15 cellular contexts compared by ENCODE assay signal in genomic region chr5:139662617-139663016, GRCh38. TPM values are rescaled to one million over a fixed set of nuclear protein-coding genes. Genes with fewer than 3 reads are reported as not detected.
DNase-seq lines count a peak whose midpoint lies in the region; ATAC-seq, FAIRE-seq and TF ChIP-seq lines count a peak whose summit lies in the region.
"Had no signal": no experiment of that assay in that cellular context is flagged by ENCODE, and none has a peak within 500 bp of the region (broad histone marks: within the 10 kb centered on the region; RNA-seq: fewer than 3 reads in every experiment).

No MANE protein-coding gene starts in this region.

- no peak overlapping the region for H3K4ac ChIP-seq in neuronal stem cell (ENCODE audit: low read length)

- H4K91ac ChIP-seq in neuronal stem cell (ENCODE audit: low read depth, low read length, poor library complexity), result no peak overlapping the region

- no peaks in the 10 kb centered on the region for H3K36me3 Mint-ChIP-seq in brain

- TF ChIP-seq CTCF in left ventricle myocardium inferior (IDR thresholded peaks at IDR 0.05; ENCODE audit: borderline replicate concordance) (no peak), brain (conservative IDR thresholded peaks at IDR 0.05) (no peak)

- H3K27ac Mint-ChIP-seq in brain, result peak overlapping the region; percentile 42 to 98 (median 95)
- H3K27ac Mint-ChIP-seq: activated CD4-positive, alpha-beta T cell treated with anti-CD3 and anti-CD28 coated beads, Interleukin-2, amount 10 ng/mL, durations not matched to agents 7 days and 5 days had no signal

- H3K36me3 ChIP-seq in left ventricle myocardium inferior, result no peaks in the 10 kb centered on the region
- peaks cover 4 to 32% of the 10 kb centered on the region in 2 donors for H3K36me3 ChIP-seq in neuronal stem cell (replicated peaks in 1 of 2; ENCODE audit: control insufficient read depth in 2 of 2, insufficient read depth in 2 of 2, low read length in 2 of 2)

- H3K27me3 ChIP-seq in left ventricle myocardium inferior (ENCODE audit: low read depth) (no peaks in the 10 kb centered on the region), neuronal stem cell (ENCODE audit: control insufficient read depth in 3 of 3, insufficient read depth in 3 of 3, low read depth in 1 of 3, low read length in 3 of 3) (no peaks in the 10 kb centered on the region)

- H3K14ac ChIP-seq in neuronal stem cell (ENCODE audit: low read length), result no peak overlapping the region

- H3K9ac ChIP-seq in neuronal stem cell (ENCODE audit: low read depth, low read length, poor library complexity), result no peak overlapping the region

- H3K9me3 ChIP-seq in left ventricle myocardium inferior (replicated peaks) (no peaks in the 10 kb centered on the region), neuronal stem cell (replicated peaks in 1 of 2; ENCODE audit: control insufficient read depth in 2 of 2, insufficient read depth in 1 of 2, low read depth in 1 of 2, low read length in 2 of 2) (no peaks in the 10 kb centered on the region)
- H3K9me3 ChIP-seq: mucosa of descending colon had no signal

- intact Hi-C loops in left ventricle myocardium inferior (cut with micrococcal nuclease), result no loop called here
- intact Hi-C loops in left ventricle myocardium superior (cut with micrococcal nuclease), result no loop called here

- FAIRE-seq in H54 (lab: Jason Lieb, UNC), result no peak

- no peak overlapping the region for H2BK120ac ChIP-seq in neuronal stem cell (ENCODE audit: low read depth, low read length)

- peaks cover 15% of the 10 kb centered on the region for H3K79me1 ChIP-seq in neuronal stem cell (ENCODE audit: low read depth, low read length)

- no peak overlapping the region for H4K8ac ChIP-seq in neuronal stem cell (ENCODE audit: low read depth, low read length)

- TF ChIP-seq POLR2A in H54 (IDR thresholded peaks at IDR 0.05; ENCODE audit: low read depth, low read length), result no peak

- no peak overlapping the region for H3K4me3 Mint-ChIP-seq in brain
- H3K4me3 Mint-ChIP-seq: activated CD4-positive, alpha-beta T cell treated with anti-CD3 and anti-CD28 coated beads, Interleukin-2, amount 10 ng/mL, durations not matched to agents 7 days and 5 days had no signal

- H3K23ac ChIP-seq in neuronal stem cell (ENCODE audit: low read depth, low read length, poor library complexity), result no peak overlapping the region

- H3K18ac ChIP-seq in neuronal stem cell (ENCODE audit: low read length), result peak overlapping the region; percentile 9

- H2AFZ ChIP-seq in neuronal stem cell (ENCODE audit: low read length), result no peak overlapping the region

- H3K4me3 ChIP-seq in left ventricle myocardium inferior, result no peak overlapping the region
- H3K4me3 ChIP-seq in neuronal stem cell (ENCODE audit: low read length in 2 of 2), result no peak overlapping the region
- H3K4me3 ChIP-seq: mucosa of descending colon had no signal

- no peak overlapping the region for H2BK15ac ChIP-seq in neuronal stem cell (ENCODE audit: low read length)

- no peak for ATAC-seq in left ventricle myocardium superior
- no peak for ATAC-seq in GM19324 (IDR thresholded peaks at IDR 0.05; ENCODE audit: low FRiP score, unreplicated experiment)
- ATAC-seq: mucosa of descending colon had no signal

- no CpG with 5 or more reads among the region's 9 CpGs for WGBS in neuronal stem cell (ENCODE audit: extremely low coverage in 2 of 2, insufficient read length in 2 of 2, insufficient replicate concordance in 1 of 2), 2 donors

- in situ Hi-C loops in ACHN (cut with HindIII; ENCODE audit: low pct_ligation_motif_present, low pct_unique_long_range_greater_than_20kb, low sequenced_read_pairs), result no loop called here

- DNase-seq in left ventricle myocardium inferior (no peak), left ventricle myocardium superior (no peak), neuronal stem cell (ENCODE audit: low spot score) (no peak), anterior cingulate cortex (lab: John Stamatoyannopoulos, UW) (no peak), ACHN (no peak), H54 (ENCODE audit: insufficient read length, low spot score) (no peak)
- DNase-seq: activated CD4-positive, alpha-beta T cell treated with anti-CD3 and anti-CD28 coated beads, Interleukin-2, amount 10 ng/mL, durations not matched to agents 7 days and 5 days; activated naive CD4-positive, alpha-beta T cell treated with anti-CD3 and anti-CD28 coated beads, Interleukin-2, amount 50 U/mL, for 16 hours; effector CD8-positive, alpha-beta T cell; KBM-7; mucosa of descending colon; NCI-H1694 treated with DMSO at 0.1 percent for 48 hours; T-helper 1 cell had no signal

- no peak overlapping the region for H3K4me2 ChIP-seq in neuronal stem cell (ENCODE audit: insufficient read depth, low read length, poor library complexity, severe bottlenecking)

- H2BK12ac ChIP-seq in neuronal stem cell (ENCODE audit: low read length), result no peak overlapping the region

- no peaks in the 10 kb centered on the region for H3K27me3 Mint-ChIP-seq in brain
- H3K27me3 Mint-ChIP-seq: activated CD4-positive, alpha-beta T cell treated with anti-CD3 and anti-CD28 coated beads, Interleukin-2, amount 10 ng/mL, durations not matched to agents 7 days and 5 days had no signal

- H3K4me1 ChIP-seq in left ventricle myocardium inferior (peaks cover 99% of the 10 kb centered on the region), neuronal stem cell (ENCODE audit: control insufficient read depth in 2 of 2, insufficient read depth in 1 of 2, low read depth in 1 of 2, low read length in 2 of 2) (peaks cover 28 to 31% of the 10 kb centered on the region in 2 donors)

- no peaks in the 10 kb centered on the region for H3K9me3 Mint-ChIP-seq in brain
- H3K9me3 Mint-ChIP-seq: activated CD4-positive, alpha-beta T cell treated with anti-CD3 and anti-CD28 coated beads, Interleukin-2, amount 10 ng/mL, durations not matched to agents 7 days and 5 days had no signal

- no peak overlapping the region for H2AK5ac ChIP-seq in neuronal stem cell (ENCODE audit: low read depth, low read length)

- peaks cover 91% of the 10 kb centered on the region for H3K4me1 Mint-ChIP-seq in brain

- no peak overlapping the region for H2BK5ac ChIP-seq in neuronal stem cell (ENCODE audit: low read length)

- H3K27ac ChIP-seq in left ventricle myocardium inferior (replicated peaks) (peak overlapping the region; percentile 91), neuronal stem cell (replicated peaks; ENCODE audit: low read length) (no peak overlapping the region)

RNA-seq across cellular contexts. Expression of gene CXXC5, which starts 14.5 kb away (rescaled TPM):
- total RNA-seq in left ventricle myocardium inferior (56.9 TPM), left ventricle myocardium superior (75.7 TPM)
- 79.7 TPM for polyA plus RNA-seq in brain (ENCODE audit: insufficient read depth, low read depth, low replicate concordance)
- 30.9 TPM for polyA plus RNA-seq in neuronal stem cell (2013, experiment 1 of 2)
- polyA plus RNA-seq in neuronal stem cell (2013, experiment 2 of 2), result 32.1 TPM
